ENCODE assay signal across 8 cellular contexts in the genomic region with DNA sequence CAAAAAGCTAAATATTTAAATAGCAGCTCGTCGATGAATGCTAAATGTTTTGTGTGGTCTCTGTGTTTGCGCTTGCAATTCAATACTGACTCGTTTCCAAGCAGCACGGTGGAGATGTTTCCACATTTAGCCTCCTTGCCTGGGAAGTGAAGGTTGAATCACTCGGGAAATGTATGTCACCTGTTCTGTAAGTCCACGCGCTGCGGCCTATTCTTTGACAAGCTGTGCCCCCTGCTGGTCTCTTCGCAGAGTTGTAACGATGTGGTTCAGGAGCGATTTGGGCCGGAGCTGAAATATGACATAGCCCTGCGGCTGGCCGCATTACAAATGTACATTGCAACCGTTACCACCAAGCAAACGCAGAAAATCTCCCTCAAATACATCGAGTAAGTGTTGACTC.
DNase-seq lines count a peak whose midpoint lies in the region; ATAC-seq and TF ChIP-seq lines count a peak whose summit lies in the region.

No MANE protein-coding gene starts in this region.

- H3K27me3 Mint-ChIP-seq in activated CD4-positive, alpha-beta memory T cell treated with anti-CD3 and anti-CD28 coated beads for 36 hours, result peaks cover 6% of the 10 kb centered on the region
- H3K27me3 Mint-ChIP-seq in progenitor cell of endocrine pancreas, result peaks cover 6% of the 10 kb centered on the region

- intact Hi-C loops in activated CD4-positive, alpha-beta memory T cell treated with anti-CD3 and anti-CD28 coated beads for 36 hours (cut with micrococcal nuclease), result loop anchor here (10.0 kb wide), 1 partner anchor 207 kb away; no protein-coding TSS in a partner anchor

- TF ChIP-seq CTCF in GM12864 (IDR thresholded peaks at IDR 0.05; ENCODE audit: low read depth, low read length, missing control alignments) (peak; percentile 55), progenitor cell of endocrine pancreas (IDR thresholded peaks at IDR 0.05; ENCODE audit: unreplicated experiment) (peak; percentile 64)

- H3K4me3 ChIP-seq in GM12864 (ENCODE audit: low read depth, low read length), result no peak overlapping the region

- ATAC-seq in HG03135 (IDR thresholded peaks at IDR 0.05; ENCODE audit: unreplicated experiment), result peak; percentile 66
- ATAC-seq in HG02884 (IDR thresholded peaks at IDR 0.05; ENCODE audit: unreplicated experiment), result no peak
- ATAC-seq in HG02973 (IDR thresholded peaks at IDR 0.05; ENCODE audit: unreplicated experiment), result no peak

- DNase-seq in GM12864 (ENCODE audit: low read depth) (peak; percentile 15), NCI-H345 treated with DMSO at 0.1 percent for 48 hours (lab: John Stamatoyannopoulos, UW; ENCODE audit: unreplicated experiment) (peak; percentile 82), germinal center (ENCODE audit: low spot score) (peak; percentile 41), progenitor cell of endocrine pancreas (ENCODE audit: low spot score, unreplicated experiment) (peak; percentile 32)
- DNase-seq in activated CD4-positive, alpha-beta memory T cell treated with anti-CD3 and anti-CD28 coated beads for 36 hours, result peak; percentile 47

- POLR2A ChIA-PET in activated CD4-positive, alpha-beta memory T cell treated with anti-CD3 and anti-CD28 coated beads for 36 hours (lab: Charles Lee), result no interaction called here

- no peaks in the 10 kb centered on the region for H3K9me3 Mint-ChIP-seq in activated CD4-positive, alpha-beta memory T cell treated with anti-CD3 and anti-CD28 coated beads for 36 hours
- peaks cover 14% of the 10 kb centered on the region for H3K9me3 Mint-ChIP-seq in progenitor cell of endocrine pancreas (ENCODE audit: low read depth)

- CTCF ChIA-PET in activated CD4-positive, alpha-beta memory T cell treated with anti-CD3 and anti-CD28 coated beads for 36 hours (lab: Charles Lee), result interaction anchor here (0.5 to 2.0 kb wide), 14 partner anchors 11 to 1036 kb away, joined by 3 to 9 read pairs (median 4); no protein-coding TSS in a partner anchor

- H3K4me1 Mint-ChIP-seq in activated CD4-positive, alpha-beta memory T cell treated with anti-CD3 and anti-CD28 coated beads for 36 hours (ENCODE audit: low read depth), result no peaks in the 10 kb centered on the region
- H3K4me1 Mint-ChIP-seq in progenitor cell of endocrine pancreas (ENCODE audit: low read depth), result peaks cover 1% of the 10 kb centered on the region

- H3K4me3 Mint-ChIP-seq in activated CD4-positive, alpha-beta memory T cell treated with anti-CD3 and anti-CD28 coated beads for 36 hours, result no peak overlapping the region
- no peak overlapping the region for H3K4me3 Mint-ChIP-seq in progenitor cell of endocrine pancreas (ENCODE audit: low read depth)

- H3K36me3 Mint-ChIP-seq in activated CD4-positive, alpha-beta memory T cell treated with anti-CD3 and anti-CD28 coated beads for 36 hours, result no peaks in the 10 kb centered on the region
- H3K36me3 Mint-ChIP-seq in progenitor cell of endocrine pancreas (ENCODE audit: insufficient read depth), result no peaks in the 10 kb centered on the region

- no peak overlapping the region for H3K27ac Mint-ChIP-seq in activated CD4-positive, alpha-beta memory T cell treated with anti-CD3 and anti-CD28 coated beads for 36 hours
- H3K27ac Mint-ChIP-seq in progenitor cell of endocrine pancreas, result no peak overlapping the region

Comparison
In these comparisons a context has a peak if more than half of its experiments do, and no peak if none do; other contexts are left out.
1. DNase-seq: peak in every context shown above with its lines; median percentile 82 in NCI-H345 treated with DMSO at 0.1 percent for 48 hours; 47 in activated CD4-positive, alpha-beta memory T cell treated with anti-CD3 and anti-CD28 coated beads for 36 hours; 41 in germinal center; 32 in progenitor cell of endocrine pancreas; 15 in GM12864.